Comparison of ENCODE assay signal across 8 cellular contexts in the genomic region with DNA sequence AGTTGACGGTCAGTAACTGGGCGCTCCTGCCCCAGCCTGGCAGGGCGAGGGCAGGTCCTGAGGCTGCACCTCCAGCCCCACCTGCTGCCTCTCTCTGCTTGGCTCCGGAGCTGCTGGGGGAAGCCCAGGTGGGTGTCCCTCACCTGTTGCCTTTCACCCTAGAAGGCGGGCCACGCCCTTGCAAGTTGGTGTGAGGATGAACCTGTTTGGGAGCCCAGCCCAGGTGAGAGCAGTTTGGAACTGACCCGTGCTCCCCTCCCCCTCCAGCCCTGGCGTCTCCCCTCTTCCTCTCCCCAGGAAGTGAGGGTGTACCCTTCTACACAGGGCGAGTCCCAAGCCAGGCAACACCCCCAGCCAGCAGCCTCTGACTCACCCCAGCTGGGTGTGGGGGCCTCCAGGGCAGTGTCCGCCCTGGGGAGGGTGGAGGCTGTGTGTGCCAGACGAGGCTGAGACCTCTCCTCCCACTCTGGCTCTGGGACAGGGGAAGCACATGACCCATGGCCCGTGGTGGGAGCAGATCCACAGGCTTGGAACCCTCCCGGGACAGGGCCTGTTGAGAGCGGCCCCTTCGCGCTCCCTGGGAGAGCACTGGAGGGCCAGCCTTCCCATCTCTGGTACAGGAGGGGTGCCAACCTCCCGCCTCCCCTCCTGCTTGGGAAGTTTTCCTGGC. TPM values are rescaled to one million over a fixed set of nuclear protein-coding genes. Genes with fewer than 3 reads are reported as not detected.
DNase-seq lines count a peak whose midpoint lies in the region; ATAC-seq and TF ChIP-seq lines count a peak whose summit lies in the region.

No MANE protein-coding gene starts in this region.

- no peak for TF ChIP-seq POLR2A in IMR-90 (IDR thresholded peaks at IDR 0.05; ENCODE audit: low read depth, low read length)

- peak overlapping the region; percentile 64 to 73 for H4K8ac ChIP-seq in IMR-90 (ENCODE audit: low read depth in 2 of 2, low read length in 2 of 2)

- peak overlapping the region; percentile 78 for H2BK120ac ChIP-seq in IMR-90 (ENCODE audit: low read depth, low read length)

- no peaks in the 10 kb centered on the region for H3K9me3 ChIP-seq in IMR-90 (ENCODE audit: control insufficient read depth, insufficient read depth, low read length)
- H3K9me3 ChIP-seq in left lung: no peaks in the 10 kb centered on the region

- H3K27ac ChIP-seq in IMR-90 (ENCODE audit: insufficient read depth, low read length): peak overlapping the region; percentile 91
- H3K27ac ChIP-seq in left lung: peak overlapping the region; percentile 75 to 84

- H2BK20ac ChIP-seq in IMR-90 (ENCODE audit: low read depth, low read length): peak overlapping the region; percentile 66

- H3K79me1 ChIP-seq in IMR-90 (ENCODE audit: low read depth in 1 of 2, low read length in 2 of 2): peaks cover 27 to 70% of the 10 kb centered on the region in 2 experiments

- intact Hi-C loops in IMR-90 (cut with micrococcal nuclease): no loop called here
- intact Hi-C loops in left lung (cut with DNase I): no loop called here

- no peak for TF ChIP-seq RAD21 in IMR-90 (IDR thresholded peaks at IDR 0.05; ENCODE audit: low read length)

- no peaks in the 10 kb centered on the region for H3K9me3 Mint-ChIP-seq in central memory CD8-positive, alpha-beta T cell
- H3K9me3 Mint-ChIP-seq in WTC11: no peaks in the 10 kb centered on the region

- POLR2A ChIA-PET in IMR-90 (lab: Charles Lee; ENCODE audit: unreplicated experiment) (no interaction called here), WTC11 (lab: Charles Lee) (no interaction called here)

- DNase-seq in 8988T (peak; percentile 50), IMR-90 (peak; percentile 81), left lung (peak; percentile 80 to 86), superior temporal gyrus (ENCODE audit: extremely low spot score) (peak; percentile 93), WTC11 (ENCODE audit: low spot score) (no peak)
- DNase-seq in central memory CD8-positive, alpha-beta T cell (ENCODE audit: low spot score in 2 of 2): no peak
- DNase-seq in stimulated activated CD4-positive, alpha-beta T cell treated with anti-CD3 and anti-CD28 coated beads, Interleukin-2, amount 100 ng/mL, for 48 hours: no peak

- peak overlapping the region; percentile 69; the same call in 1 of the 3 replicates for H2BK15ac ChIP-seq in IMR-90 (ENCODE audit: low read depth, low read length)

- CTCF ChIA-PET in IMR-90 (lab: Yijun Ruan, JAX) (no interaction called here), WTC11 (lab: Charles Lee) (no interaction called here)

- H3K4me1 Mint-ChIP-seq in central memory CD8-positive, alpha-beta T cell: peaks cover 47% of the 10 kb centered on the region
- H3K4me1 Mint-ChIP-seq in WTC11: peaks cover 46% of the 10 kb centered on the region

- H4K91ac ChIP-seq in IMR-90 (ENCODE audit: insufficient read depth, low read depth, low read length): peak overlapping the region; percentile 83

- peak overlapping the region; percentile 64; the same call in 1 of the 2 replicates for H3K23ac ChIP-seq in IMR-90 (ENCODE audit: low read depth, low read length)

- H2AK9ac ChIP-seq in IMR-90 (replicated peaks; ENCODE audit: low read depth, low read length, poor library complexity): peak overlapping the region; percentile 98

- peak overlapping the region; percentile 86 for H4K5ac ChIP-seq in IMR-90 (ENCODE audit: low read depth, low read length)

- H3K9ac ChIP-seq in IMR-90 (ENCODE audit: low read depth, low read length): peak overlapping the region; percentile 30

- ATAC-seq in IMR-90 (ENCODE audit: low read depth): peak; percentile 91
- ATAC-seq in central memory CD8-positive, alpha-beta T cell (replicated peaks; ENCODE audit: extremely low read depth, poor library complexity, severe bottlenecking): peak; percentile 74
- ATAC-seq in left lung: peak; percentile 96
- ATAC-seq in HG02938 (IDR thresholded peaks at IDR 0.05; ENCODE audit: unreplicated experiment): no peak
- ATAC-seq in WTC11: no peak

- peak overlapping the region; percentile 90 for H2BK5ac ChIP-seq in IMR-90 (ENCODE audit: low read depth, low read length, poor library complexity, severe bottlenecking)

- peak overlapping the region; percentile 16 for H3K4me3 Mint-ChIP-seq in central memory CD8-positive, alpha-beta T cell
- no peak overlapping the region for H3K4me3 Mint-ChIP-seq in WTC11

- peaks cover 23% of the 10 kb centered on the region for H3K36me3 Mint-ChIP-seq in central memory CD8-positive, alpha-beta T cell (ENCODE audit: insufficient read depth)
- H3K36me3 Mint-ChIP-seq in WTC11: peaks cover 25% of the 10 kb centered on the region

- H3K14ac ChIP-seq in IMR-90 (replicated peaks; ENCODE audit: low read depth, low read length): peak overlapping the region; percentile 77

- peaks cover 17% of the 10 kb centered on the region for H4K20me1 ChIP-seq in IMR-90 (ENCODE audit: insufficient read depth, low read length)

- no peak overlapping the region for H3K4me3 ChIP-seq in IMR-90 (ENCODE audit: insufficient read depth, low read depth, low read length)
- no peak overlapping the region for H3K4me3 ChIP-seq in left lung

- peak overlapping the region; percentile 32; the same call in 1 of the 2 replicates for H3K56ac ChIP-seq in IMR-90 (ENCODE audit: extremely low read depth, insufficient read depth, low read length)

- peak overlapping the region; percentile 59 for H3K27ac Mint-ChIP-seq in central memory CD8-positive, alpha-beta T cell (ENCODE audit: low read depth)
- H3K27ac Mint-ChIP-seq in WTC11: no peak overlapping the region

- H2AFZ ChIP-seq in IMR-90 (replicated peaks; ENCODE audit: low read length, poor library complexity): peak overlapping the region; percentile 53

- peaks cover 41% of the 10 kb centered on the region for H3K36me3 ChIP-seq in IMR-90 (ENCODE audit: control insufficient read depth, insufficient read depth, low read length)
- H3K36me3 ChIP-seq in left lung: peaks cover 0 to 86% of the 10 kb centered on the region in 2 donors

- no peaks in the 10 kb centered on the region for H3K27me3 Mint-ChIP-seq in central memory CD8-positive, alpha-beta T cell
- no peaks in the 10 kb centered on the region for H3K27me3 Mint-ChIP-seq in WTC11 (ENCODE audit: low read depth)

- H3K4me1 ChIP-seq in IMR-90 (ENCODE audit: control insufficient read depth, insufficient read depth, low read length) (peaks cover 33% of the 10 kb centered on the region), left lung (peaks cover 13 to 52% of the 10 kb centered on the region in 2 donors)

- dilution Hi-C loops in IMR-90 (cut with HindIII; ENCODE audit: low sequenced_read_pairs, unreplicated experiment): no loop called here

- peak overlapping the region; percentile 87 for H3K4ac ChIP-seq in IMR-90 (ENCODE audit: low read depth, low read length)

- in situ Hi-C loops in IMR-90 (cut with MboI; ENCODE audit: low sequenced_read_pairs): no loop called here

- BruUV-seq in IMR-90 (replicated peaks; lab: Mats Ljungman, UMichigan): no TSS peak

- H3K4me2 ChIP-seq in IMR-90 (ENCODE audit: low read depth, low read length): peak overlapping the region; percentile 63

- H3K18ac ChIP-seq in IMR-90 (ENCODE audit: low read depth, low read length): peak overlapping the region; percentile 73

- peak overlapping the region; percentile 93 for H2AK5ac ChIP-seq in IMR-90 (ENCODE audit: low read depth, low read length)

- H3K27me3 ChIP-seq in IMR-90 (ENCODE audit: control insufficient read depth, insufficient read depth, low read length): no peaks in the 10 kb centered on the region
- H3K27me3 ChIP-seq in left lung: no peaks in the 10 kb centered on the region

- WGBS in IMR-90 (ENCODE audit: extremely low coverage in 2 of 2, insufficient read length in 1 of 2), 2 experiments: 80% methylated on average over 1 of the region's 17 CpGs; no CpG with 5 or more reads in 1 of the 2 experiments

- H3K9me1 ChIP-seq in IMR-90 (ENCODE audit: insufficient read depth, low read length): peaks cover 24% of the 10 kb centered on the region

- TF ChIP-seq CTCF in IMR-90 (conservative IDR thresholded peaks at IDR 0.05; ENCODE audit: low read depth, low read length) (no peak), left lung (IDR thresholded peaks at IDR 0.05) (no peak), WTC11 (IDR thresholded peaks at IDR 0.05) (no peak)

TF ChIP-seq in IMR-90, 13 proteins besides CTCF, POLR2A, EP300 and RAD21 (continues in another document):
- TF ChIP-seq CHD1 (IDR thresholded peaks at IDR 0.05; ENCODE audit: low read depth, low read length) (no peak), FOS (IDR thresholded peaks at IDR 0.05; ENCODE audit: low read depth, low read length) (peak; percentile 68; the same call in 1 of the 2 replicates)

TF ChIP-seq in WTC11, 78 proteins besides CTCF, POLR2A, EP300 and RAD21 (continues in another document):
- no peak for TF ChIP-seq SOX15 (CRISPR knock-in tag; IDR thresholded peaks at IDR 0.05)
- no peak for TF ChIP-seq TEAD4 (CRISPR knock-in tag; IDR thresholded peaks at IDR 0.05)
- TF ChIP-seq RORB (CRISPR knock-in tag; IDR thresholded peaks at IDR 0.05): no peak

RNA-seq across cellular contexts. Expression of a gene that starts 10.4 kb away (rescaled TPM):
- total RNA-seq in IMR-90 (2012; rRNA removed) (42.8 and 45.8 TPM in 2 replicates), left lung (10 to 100 TPM; 61.9 to 70.6 TPM), WTC11 (2021) (63.8 to 83.5 TPM (median 64.5 TPM) in 3 replicates)
- 60.9 and 71.7 TPM in 2 replicates for polyA plus RNA-seq in IMR-90 (2012; rRNA removed)
- polyA plus RNA-seq in IMR-90 (2012; cell fraction: cytosol; rRNA removed): 41.2 and 75.7 TPM in 2 replicates
- polyA plus RNA-seq in IMR-90 (2012; cell fraction: nucleus; rRNA removed; ENCODE audit: low replicate concordance): 27.5 and 49.9 TPM in 2 replicates

RNA-seq across cellular contexts. Expression of a gene that starts 10.6 kb away (rescaled TPM):
- total RNA-seq in IMR-90 (2012; rRNA removed): 5.8 and 6.8 TPM in 2 replicates
- polyA plus RNA-seq in IMR-90 (2012; rRNA removed): 8.8 and 9.5 TPM in 2 replicates
- polyA plus RNA-seq in IMR-90 (2012; cell fraction: cytosol; rRNA removed): 6.3 and 7.8 TPM in 2 replicates
- 23.1 and 33.9 TPM in 2 replicates for polyA plus RNA-seq in IMR-90 (2012; cell fraction: nucleus; rRNA removed; ENCODE audit: low replicate concordance)
- total RNA-seq in left lung: 1 to 10 TPM; 6.2 to 7.4 TPM
- 31.4 to 34.1 TPM (median 33.0 TPM) in 3 replicates for total RNA-seq in WTC11 (2021)

RNA-seq across cellular contexts. Expression of a gene that starts 28.4 kb away (rescaled TPM):
- total RNA-seq in IMR-90 (2012; rRNA removed): 2.2 and 3.3 TPM in 2 replicates
- polyA plus RNA-seq in IMR-90 (2012; rRNA removed): 8.4 and 10.0 TPM in 2 replicates
- 4.2 and 8.4 TPM in 2 replicates for polyA plus RNA-seq in IMR-90 (2012; cell fraction: cytosol; rRNA removed)
- 18.1 and 18.9 TPM in 2 replicates for polyA plus RNA-seq in IMR-90 (2012; cell fraction: nucleus; rRNA removed; ENCODE audit: low replicate concordance)
- total RNA-seq in left lung: 10 to 100 TPM; 32.6 to 49.4 TPM
- total RNA-seq in WTC11 (2021): 14.6 to 21.3 TPM (median 20.0 TPM) in 3 replicates

RNA-seq across cellular contexts. Expression of a gene that starts 55.0 kb away (rescaled TPM):
- total RNA-seq in IMR-90 (2012; rRNA removed): 26.4 and 30.8 TPM in 2 replicates
- 23.2 and 25.4 TPM in 2 replicates for polyA plus RNA-seq in IMR-90 (2012; rRNA removed)
- polyA plus RNA-seq in IMR-90 (2012; cell fraction: cytosol; rRNA removed): 17.5 and 30.4 TPM in 2 replicates
- 9.8 and 10.4 TPM in 2 replicates for polyA plus RNA-seq in IMR-90 (2012; cell fraction: nucleus; rRNA removed; ENCODE audit: low replicate concordance)
- 10 to 100 TPM; 14.9 to 19.4 TPM for total RNA-seq in left lung
- total RNA-seq in WTC11 (2021): 14.8 to 15.1 TPM (median 15.1 TPM) in 3 replicates

RNA-seq across cellular contexts. Expression of a gene that starts 55.1 kb away (rescaled TPM):
- total RNA-seq in IMR-90 (2012; rRNA removed) (52.5 and 59.1 TPM in 2 replicates), left lung (10 to 100 TPM; 42.6 to 60.9 TPM), WTC11 (2021) (71.3 to 98.9 TPM (median 73.5 TPM) in 3 replicates)
- polyA plus RNA-seq in IMR-90 (2012; rRNA removed): 53.0 and 57.0 TPM in 2 replicates
- polyA plus RNA-seq in IMR-90 (2012; cell fraction: cytosol; rRNA removed): 30.5 and 31.3 TPM in 2 replicates
- 48.5 and 87.0 TPM in 2 replicates for polyA plus RNA-seq in IMR-90 (2012; cell fraction: nucleus; rRNA removed; ENCODE audit: low replicate concordance)

Comparison
In these comparisons a context has a peak if more than half of its experiments do, and no peak if none do; other contexts are left out.
1. DNase-seq: peak in 8988T (single experiment), IMR-90 (single experiment), left lung (2 of 2) and superior temporal gyrus (single experiment); none in central memory CD8-positive, alpha-beta T cell (0 of 2), WTC11 (single experiment) and stimulated activated CD4-positive, alpha-beta T cell treated with anti-CD3 and anti-CD28 coated beads, Interleukin-2, amount 100 ng/mL, for 48 hours (0 of 2).
2. ATAC-seq: peak in IMR-90 (single experiment), central memory CD8-positive, alpha-beta T cell (single experiment) and left lung (single experiment); none in HG02938 (single experiment) and WTC11 (single experiment).